10 cellular contexts compared by ENCODE assay signal in genomic region chr11:46181387-46181786, GRCh38.
"Had no signal": no experiment of that assay in that cellular context is flagged by ENCODE, and none has a peak within 500 bp of the region (broad histone marks: within the 10 kb centered on the region; RNA-seq: fewer than 3 reads in every experiment).

No MANE protein-coding gene starts in this region.

- H3K27ac ChIP-seq: HL-60, KMS-11 had no signal

- H3K4me3 Mint-ChIP-seq: H9, HFFc6 had no signal

- H3K4me2 ChIP-seq: KMS-11 had no signal

- DNase-seq: GOT3, H9, HCEC 1CT, HFFc6, IMR-90, KBM-7 had no signal

- H3K27ac Mint-ChIP-seq: H9, HFFc6 had no signal

- ATAC-seq: HepG2 had no signal

- H3K9me3 Mint-ChIP-seq: HFFc6 had no signal

- H3K4me1 Mint-ChIP-seq: H9 had no signal

- H3K9ac ChIP-seq: KMS-11 had no signal

- FAIRE-seq: H54, HepG2 had no signal
